8 cellular contexts compared by ENCODE assay signal in genomic region chr15:84023636-84024035, GRCh38.
DNase-seq lines count a peak whose midpoint lies in the region; ATAC-seq and TF ChIP-seq lines count a peak whose summit lies in the region.

No MANE protein-coding gene starts in this region.

- WGBS in H9 (ENCODE audit: extremely low coverage, insufficient read length, low lambda C conversion rate): no CpG with 5 or more reads among the region's 11 CpGs
- WGBS in iPS DF 6.9 (ENCODE audit: insufficient coverage, insufficient read length): no CpG with 5 or more reads among the region's 11 CpGs

- H3K36me3 ChIP-seq in BJ (ENCODE audit: control insufficient read depth, insufficient read depth, low read length) (no peaks in the 10 kb centered on the region), iPS DF 6.9 (ENCODE audit: control insufficient read depth, insufficient read depth, low read length) (no peaks in the 10 kb centered on the region)

- peaks cover 0 to 2% (median 0%) of the 10 kb centered on the region in 3 experiments; a peak in 2 of 7 replicates for H3K36me3 Mint-ChIP-seq in H9 (ENCODE audit: insufficient read depth in 1 of 3, low read depth in 3 of 3)

- no peak overlapping the region for H2BK120ac ChIP-seq in H9 (ENCODE audit: low read depth, low read length, poor library complexity, severe bottlenecking)

- H3K23ac ChIP-seq in H9 (ENCODE audit: insufficient read length, low read depth, low read length): no peak overlapping the region

- H3K23me2 ChIP-seq in H9 (ENCODE audit: insufficient read length, low read depth, low read length, poor library complexity, severe bottlenecking): no peaks in the 10 kb centered on the region

- H3T11ph ChIP-seq in H9 (ENCODE audit: low read length): no peak overlapping the region

- H2AK5ac ChIP-seq in H9 (ENCODE audit: insufficient read length, low read length): no peak overlapping the region

- H3K27me3 ChIP-seq in BJ (ENCODE audit: control insufficient read depth, insufficient read depth, low read length): no peaks in the 10 kb centered on the region
- no peaks in the 10 kb centered on the region for H3K27me3 ChIP-seq in H9 (ENCODE audit: insufficient read depth, low read length)
- H3K27me3 ChIP-seq in iPS DF 6.9 (ENCODE audit: control insufficient read depth, insufficient read depth, low read length): no peaks in the 10 kb centered on the region

- no peak overlapping the region for H3K4ac ChIP-seq in H9 (ENCODE audit: low read depth, low read length)

- H3K4me1 ChIP-seq in H9 (ENCODE audit: insufficient read depth, low read length) (no peaks in the 10 kb centered on the region), iPS DF 6.9 (ENCODE audit: control insufficient read depth, insufficient read depth, low read length) (no peaks in the 10 kb centered on the region)

- H3K9me3 Mint-ChIP-seq in H9: peaks cover 0 to 2% of the 10 kb centered on the region in 2 experiments; a peak in 2 of 5 replicates

- H4K20me1 ChIP-seq in H9 (ENCODE audit: control insufficient read depth, insufficient read depth, insufficient read length): no peaks in the 10 kb centered on the region

- CTCF ChIA-PET in BJ (lab: Yijun Ruan, JAX): no interaction called here

- no peak overlapping the region for H3K56ac ChIP-seq in H9 (ENCODE audit: insufficient read length, low read depth, low read length)

- H3K4me3 Mint-ChIP-seq in H9: no peak overlapping the region

- H2BK12ac ChIP-seq in H9 (ENCODE audit: insufficient read length, low read depth, low read length): no peak overlapping the region

- no peak overlapping the region for H4K5ac ChIP-seq in H9 (ENCODE audit: insufficient read length, low read depth, low read length)

- H3K27ac ChIP-seq in H9 (ENCODE audit: insufficient read length, low read depth, low read length): no peak overlapping the region
- no peak overlapping the region; the same call in 1 of the 2 replicates for H3K27ac ChIP-seq in VCaP
- no peak overlapping the region for H3K27ac ChIP-seq in iPS DF 6.9 (ENCODE audit: low read length)

- no peak for DNase-seq in BJ (ENCODE audit: low read depth)
- DNase-seq in H9: no peak
- DNase-seq in iPS DF 6.9 (ENCODE audit: low read depth, low spot score): peak; percentile 33
- no peak for DNase-seq in GM19238 (ENCODE audit: insufficient read length, low spot score)

- 0 out of 2 replicates have a peak, but pooled peaks cover 2% of the 10 kb centered on the region for H3K27me3 Mint-ChIP-seq in H9 (ENCODE audit: low read depth)

- no peak overlapping the region for H2BK5ac ChIP-seq in H9 (ENCODE audit: insufficient read length, low read length)

- no peak overlapping the region for H3K9ac ChIP-seq in H9 (ENCODE audit: extremely low read depth, insufficient read length, low read length)

- no peaks in the 10 kb centered on the region for H3K9me3 ChIP-seq in H9 (ENCODE audit: control insufficient read depth, low read depth, low read length)
- no peaks in the 10 kb centered on the region for H3K9me3 ChIP-seq in iPS DF 6.9 (ENCODE audit: control insufficient read depth, insufficient read depth, low read length)

- H3K79me2 ChIP-seq in H9 (ENCODE audit: insufficient read depth, low read length): no peaks in the 10 kb centered on the region

- H3K18ac ChIP-seq in H9 (ENCODE audit: insufficient read length, low read depth, low read length): no peak overlapping the region

- POLR2A ChIA-PET in BJ (lab: Charles Lee): no interaction called here

- TF ChIP-seq CTCF in BJ (IDR thresholded peaks at IDR 0.05; ENCODE audit: insufficient read depth, low read depth, low read length) (peak; percentile 40), H9 (conservative IDR thresholded peaks at IDR 0.05) (peak; percentile 79), VCaP (conservative IDR thresholded peaks at IDR 0.05) (peak; percentile 73)

- no peak overlapping the region for H3K14ac ChIP-seq in H9 (ENCODE audit: insufficient read depth, low read length)

- no peak overlapping the region for H2BK15ac ChIP-seq in H9 (ENCODE audit: low read depth, low read length)

- no peaks in the 10 kb centered on the region for H3K4me1 Mint-ChIP-seq in H9

- H3K4me3 ChIP-seq in BJ (ENCODE audit: low read depth, low read length) (no peak overlapping the region), iPS DF 6.9 (ENCODE audit: low read length) (no peak overlapping the region)

- no peak overlapping the region for H3K4me2 ChIP-seq in H9 (ENCODE audit: insufficient read depth, insufficient read length, low read length)

- H4K8ac ChIP-seq in H9 (replicated peaks; ENCODE audit: insufficient read length, low read depth, low read length): no peak overlapping the region

- H3K79me1 ChIP-seq in H9 (ENCODE audit: insufficient read depth, low read depth, low read length, poor library complexity, severe bottlenecking): no peaks in the 10 kb centered on the region

- H2AFZ ChIP-seq in H9 (ENCODE audit: low read length): peak overlapping the region; percentile 78

- ATAC-seq in HG02610 (IDR thresholded peaks at IDR 0.05; ENCODE audit: unreplicated experiment): no peak
- ATAC-seq in HG02870 (IDR thresholded peaks at IDR 0.05; ENCODE audit: unreplicated experiment): no peak
- ATAC-seq in HG03108 (IDR thresholded peaks at IDR 0.05; ENCODE audit: unreplicated experiment): no peak

- no peak overlapping the region for H4K91ac ChIP-seq in H9 (ENCODE audit: insufficient read length, low read depth, low read length)

- H3K27ac Mint-ChIP-seq in H9: no peak overlapping the region

- no peak overlapping the region for H2BK20ac ChIP-seq in H9 (ENCODE audit: low read depth, low read length, poor library complexity, severe bottlenecking)
